1 cellular context compared by ENCODE assay signal in the genomic region with DNA sequence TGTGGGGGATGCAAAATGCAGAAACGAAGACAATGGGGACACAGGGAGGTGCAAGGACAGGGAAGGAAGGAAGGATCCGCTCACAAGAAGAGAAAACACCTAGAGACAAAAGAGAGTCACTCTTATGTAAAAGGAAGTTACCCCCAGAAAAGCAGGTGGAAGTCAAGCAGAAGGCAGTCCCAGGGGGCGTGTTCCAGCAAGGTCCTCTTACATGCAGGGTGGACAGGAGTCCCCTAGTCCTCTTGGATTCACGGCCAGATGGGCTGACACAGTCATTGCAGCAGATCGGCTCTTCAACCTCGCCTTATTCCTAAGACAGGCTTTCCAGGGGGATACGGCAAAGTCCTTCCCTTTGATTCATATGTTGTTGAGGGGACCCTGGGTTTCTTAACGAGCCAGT.
TF ChIP-seq lines count a peak whose summit lies in the region.

No MANE protein-coding gene starts in this region.

TF ChIP-seq in SK-N-SH, 30 proteins besides CTCF, POLR2A, EP300 and RAD21 (continued from another document):
- TF ChIP-seq, protein P1, sequence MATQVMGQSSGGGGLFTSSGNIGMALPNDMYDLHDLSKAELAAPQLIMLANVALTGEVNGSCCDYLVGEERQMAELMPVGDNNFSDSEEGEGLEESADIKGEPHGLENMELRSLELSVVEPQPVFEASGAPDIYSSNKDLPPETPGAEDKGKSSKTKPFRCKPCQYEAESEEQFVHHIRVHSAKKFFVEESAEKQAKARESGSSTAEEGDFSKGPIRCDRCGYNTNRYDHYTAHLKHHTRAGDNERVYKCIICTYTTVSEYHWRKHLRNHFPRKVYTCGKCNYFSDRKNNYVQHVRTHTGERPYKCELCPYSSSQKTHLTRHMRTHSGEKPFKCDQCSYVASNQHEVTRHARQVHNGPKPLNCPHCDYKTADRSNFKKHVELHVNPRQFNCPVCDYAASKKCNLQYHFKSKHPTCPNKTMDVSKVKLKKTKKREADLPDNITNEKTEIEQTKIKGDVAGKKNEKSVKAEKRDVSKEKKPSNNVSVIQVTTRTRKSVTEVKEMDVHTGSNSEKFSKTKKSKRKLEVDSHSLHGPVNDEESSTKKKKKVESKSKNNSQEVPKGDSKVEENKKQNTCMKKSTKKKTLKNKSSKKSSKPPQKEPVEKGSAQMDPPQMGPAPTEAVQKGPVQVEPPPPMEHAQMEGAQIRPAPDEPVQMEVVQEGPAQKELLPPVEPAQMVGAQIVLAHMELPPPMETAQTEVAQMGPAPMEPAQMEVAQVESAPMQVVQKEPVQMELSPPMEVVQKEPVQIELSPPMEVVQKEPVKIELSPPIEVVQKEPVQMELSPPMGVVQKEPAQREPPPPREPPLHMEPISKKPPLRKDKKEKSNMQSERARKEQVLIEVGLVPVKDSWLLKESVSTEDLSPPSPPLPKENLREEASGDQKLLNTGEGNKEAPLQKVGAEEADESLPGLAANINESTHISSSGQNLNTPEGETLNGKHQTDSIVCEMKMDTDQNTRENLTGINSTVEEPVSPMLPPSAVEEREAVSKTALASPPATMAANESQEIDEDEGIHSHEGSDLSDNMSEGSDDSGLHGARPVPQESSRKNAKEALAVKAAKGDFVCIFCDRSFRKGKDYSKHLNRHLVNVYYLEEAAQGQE (IDR thresholded peaks at IDR 0.05; ENCODE audit: low read depth, low read length) = no peak
- TF ChIP-seq, protein P2, sequence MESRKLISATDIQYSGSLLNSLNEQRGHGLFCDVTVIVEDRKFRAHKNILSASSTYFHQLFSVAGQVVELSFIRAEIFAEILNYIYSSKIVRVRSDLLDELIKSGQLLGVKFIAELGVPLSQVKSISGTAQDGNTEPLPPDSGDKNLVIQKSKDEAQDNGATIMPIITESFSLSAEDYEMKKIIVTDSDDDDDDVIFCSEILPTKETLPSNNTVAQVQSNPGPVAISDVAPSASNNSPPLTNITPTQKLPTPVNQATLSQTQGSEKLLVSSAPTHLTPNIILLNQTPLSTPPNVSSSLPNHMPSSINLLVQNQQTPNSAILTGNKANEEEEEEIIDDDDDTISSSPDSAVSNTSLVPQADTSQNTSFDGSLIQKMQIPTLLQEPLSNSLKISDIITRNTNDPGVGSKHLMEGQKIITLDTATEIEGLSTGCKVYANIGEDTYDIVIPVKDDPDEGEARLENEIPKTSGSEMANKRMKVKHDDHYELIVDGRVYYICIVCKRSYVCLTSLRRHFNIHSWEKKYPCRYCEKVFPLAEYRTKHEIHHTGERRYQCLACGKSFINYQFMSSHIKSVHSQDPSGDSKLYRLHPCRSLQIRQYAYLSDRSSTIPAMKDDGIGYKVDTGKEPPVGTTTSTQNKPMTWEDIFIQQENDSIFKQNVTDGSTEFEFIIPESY (IDR thresholded peaks at IDR 0.05; ENCODE audit: borderline replicate concordance, low read depth) = no peak
- TF ChIP-seq, protein P3, sequence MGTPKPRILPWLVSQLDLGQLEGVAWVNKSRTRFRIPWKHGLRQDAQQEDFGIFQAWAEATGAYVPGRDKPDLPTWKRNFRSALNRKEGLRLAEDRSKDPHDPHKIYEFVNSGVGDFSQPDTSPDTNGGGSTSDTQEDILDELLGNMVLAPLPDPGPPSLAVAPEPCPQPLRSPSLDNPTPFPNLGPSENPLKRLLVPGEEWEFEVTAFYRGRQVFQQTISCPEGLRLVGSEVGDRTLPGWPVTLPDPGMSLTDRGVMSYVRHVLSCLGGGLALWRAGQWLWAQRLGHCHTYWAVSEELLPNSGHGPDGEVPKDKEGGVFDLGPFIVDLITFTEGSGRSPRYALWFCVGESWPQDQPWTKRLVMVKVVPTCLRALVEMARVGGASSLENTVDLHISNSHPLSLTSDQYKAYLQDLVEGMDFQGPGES (IDR thresholded peaks at IDR 0.05; ENCODE audit: low read depth, low read length) = no peak
- TF ChIP-seq TEAD4 (IDR thresholded peaks at IDR 0.05; ENCODE audit: borderline replicate concordance, insufficient read depth) (no peak), SIN3A (IDR thresholded peaks at IDR 0.05; ENCODE audit: borderline replicate concordance, low read depth, low read length) (no peak), GATA2 (CRISPR knock-in tag; IDR thresholded peaks at IDR 0.05) (no peak), GABPA (IDR thresholded peaks at IDR 0.05; ENCODE audit: low read depth) (no peak), FOSL2 (IDR thresholded peaks at IDR 0.05; ENCODE audit: borderline replicate concordance, low read depth) (no peak), JUND (IDR thresholded peaks at IDR 0.05) (no peak), RCOR1 (IDR thresholded peaks at IDR 0.05; ENCODE audit: low read length) (no peak), RFX5 (IDR thresholded peaks at IDR 0.05; ENCODE audit: low read length) (no peak)
- TF ChIP-seq, protein P4, sequence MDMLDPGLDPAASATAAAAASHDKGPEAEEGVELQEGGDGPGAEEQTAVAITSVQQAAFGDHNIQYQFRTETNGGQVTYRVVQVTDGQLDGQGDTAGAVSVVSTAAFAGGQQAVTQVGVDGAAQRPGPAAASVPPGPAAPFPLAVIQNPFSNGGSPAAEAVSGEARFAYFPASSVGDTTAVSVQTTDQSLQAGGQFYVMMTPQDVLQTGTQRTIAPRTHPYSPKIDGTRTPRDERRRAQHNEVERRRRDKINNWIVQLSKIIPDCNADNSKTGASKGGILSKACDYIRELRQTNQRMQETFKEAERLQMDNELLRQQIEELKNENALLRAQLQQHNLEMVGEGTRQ (IDR thresholded peaks at IDR 0.05; ENCODE audit: borderline replicate concordance, low read depth, low read length) = no peak
